Comparison of ENCODE assay signal across 17 cellular contexts in genomic region chr12:5088586-5089264, GRCh38. TPM values are rescaled to one million over a fixed set of nuclear protein-coding genes. Genes with fewer than 3 reads are reported as not detected.
A peak's percentile ranks its signal among the peaks of the same experiment; 100 is the strongest.
DNase-seq lines count a peak whose midpoint lies in the region; ATAC-seq and TF ChIP-seq lines count a peak whose summit lies in the region.
"Had no signal": no experiment of that assay in that cellular context is flagged by ENCODE, and none has a peak within 500 bp of the region (broad histone marks: within the 10 kb centered on the region; RNA-seq: fewer than 3 reads in every experiment).

No MANE protein-coding gene starts in this region.

- RAD21 ChIA-PET in HCT116 (lab: Charles Lee; ENCODE audit: low non-redundant PET in 1 of 2, low total read pairs in 2 of 2, uncharacterized antibody in 2 of 2, unreplicated experiment in 2 of 2) = no interaction called here

- H3K4me3 ChIP-seq in AG09309 (ENCODE audit: control insufficient read depth, low read depth, low read length) (no peak overlapping the region), HCT116 (replicated peaks in 1 of 2; ENCODE audit: low read depth in 1 of 2, low read length in 2 of 2) (no peak overlapping the region), gastrocnemius medialis (no peak overlapping the region)
- H3K4me3 ChIP-seq: lower lobe of right lung had no signal

- no peak overlapping the region for H3K27ac ChIP-seq in HCT116 (ENCODE audit: low read depth, low read length)
- H3K27ac ChIP-seq in gastrocnemius medialis = no peak overlapping the region
- H3K27ac ChIP-seq: lower lobe of right lung, parathyroid adenoma had no signal

- in situ Hi-C loops in gastrocnemius medialis (cut with MboI; ENCODE audit: low sequenced_read_pairs in 4 of 4) = loop anchor here (5.0 to 10.0 kb wide), 4 partner anchors 66 to 234 kb away; no protein-coding TSS in a partner anchor

- H3K9ac ChIP-seq in HCT116 (ENCODE audit: low read length) = no peak overlapping the region
- H3K9ac ChIP-seq: parathyroid adenoma had no signal

- H2AFZ ChIP-seq in HCT116 (ENCODE audit: low read depth, low read length, poor library complexity, severe bottlenecking) = no peak overlapping the region
- H2AFZ ChIP-seq: parathyroid adenoma had no signal

- H3K9me3 ChIP-seq in HCT116 (ENCODE audit: control insufficient read depth in 1 of 2, insufficient read depth in 1 of 2, low read depth in 1 of 2, low read length in 2 of 2) (no peaks in the 10 kb centered on the region), gastrocnemius medialis (no peaks in the 10 kb centered on the region)
- H3K9me3 ChIP-seq: lower lobe of right lung had no signal

- peaks cover 0 to 9% of the 10 kb centered on the region in 2 experiments; a peak in 1 of 4 replicates for H3K4me1 ChIP-seq in HCT116 (ENCODE audit: control insufficient read depth in 1 of 2, insufficient read depth in 2 of 2, low read length in 2 of 2)
- H3K4me1 ChIP-seq in gastrocnemius medialis = no peaks in the 10 kb centered on the region
- H3K4me1 ChIP-seq: lower lobe of right lung, parathyroid adenoma had no signal

- H3K9me2 ChIP-seq in HCT116 (ENCODE audit: insufficient read depth) = no peaks in the 10 kb centered on the region

- no peaks in the 10 kb centered on the region for H3K79me2 ChIP-seq in HCT116 (ENCODE audit: insufficient read depth, low read length)
- H3K79me2 ChIP-seq: parathyroid adenoma had no signal

- TF ChIP-seq POLR2A in HCT116 (IDR thresholded peaks at IDR 0.05; ENCODE audit: borderline replicate concordance, extremely low read depth, insufficient read depth, insufficient read length) (no peak), gastrocnemius medialis (IDR thresholded peaks at IDR 0.05) (no peak)

- no peak overlapping the region for H3K4me2 ChIP-seq in HCT116 (ENCODE audit: low read length)

- intact Hi-C loops in HCT116 (cut with micrococcal nuclease) (no loop called here), gastrocnemius medialis (cut with DNase I; ENCODE audit: low total_unique reads) (no loop called here)

- H3K36me3 ChIP-seq in HCT116 (ENCODE audit: control insufficient read depth in 1 of 2, insufficient read depth in 2 of 2, low read length in 2 of 2) (no peaks in the 10 kb centered on the region), gastrocnemius medialis (no peaks in the 10 kb centered on the region)
- H3K36me3 ChIP-seq: lower lobe of right lung had no signal

- DNase-seq in AG09309 (ENCODE audit: low read depth) (peak; percentile 78), HCT116 (ENCODE audit: low read depth, low spot score) (no peak), amniotic stem cell (lab: John Stamatoyannopoulos, UW) (peak; percentile 42), foreskin melanocyte (peak; percentile 76), gastrocnemius medialis (no peak), nucleus accumbens (lab: John Stamatoyannopoulos, UW) (no peak)
- DNase-seq: activated CD4-positive, alpha-beta memory T cell treated with anti-CD3 and anti-CD28 coated beads, Interleukin-2, amount 10 ng/mL, durations not matched to agents 7 days and 5 days; activated gamma-delta T cell treated with Interleukin-2 at 50 U/mL for 16 hours; CD4-positive, CD25-positive, alpha-beta regulatory T cell; lower lobe of right lung; NCI-H2029 treated with DMSO at 0.1 percent for 48 hours; stimulated activated CD4-positive, alpha-beta T cell treated with anti-CD3 and anti-CD28 coated beads, Interleukin-1b, Interleukin-23, amount 100 ng/mL, for 48 hours had no signal

- peak; percentile 56 for ATAC-seq in HCT116
- no peak for ATAC-seq in gastrocnemius medialis
- ATAC-seq in GM21825 (IDR thresholded peaks at IDR 0.05; ENCODE audit: unreplicated experiment) = no peak
- ATAC-seq in GM21447 (IDR thresholded peaks at IDR 0.05; ENCODE audit: unreplicated experiment) = no peak

- POLR2A ChIA-PET in HCT116 (lab: Charles Lee) = no interaction called here

- TF ChIP-seq RAD21 in HCT116 (IDR thresholded peaks at IDR 0.05; ENCODE audit: low read depth) = no peak

- TF ChIP-seq CTCF in AG09309 (IDR thresholded peaks at IDR 0.05; ENCODE audit: control insufficient read depth, insufficient read depth, low read depth, low read length, missing control alignments) (peak; percentile 2), HCT116 (IDR thresholded peaks at IDR 0.05 in 2 of 3, conservative IDR thresholded peaks at IDR 0.05 in 1 of 3; ENCODE audit: borderline replicate concordance in 1 of 3, insufficient read depth in 1 of 3, low read depth in 2 of 3, low read length in 2 of 3) (no peak), gastrocnemius medialis (IDR thresholded peaks at IDR 0.05 in 4 of 5, conservative IDR thresholded peaks at IDR 0.05 in 1 of 5) (no peak)

- CTCF ChIA-PET in HCT116 (lab: Charles Lee) = no interaction called here

- H3K27me3 ChIP-seq in HCT116 (ENCODE audit: insufficient read depth, low read length) (peaks cover 45% of the 10 kb centered on the region), gastrocnemius medialis (no peaks in the 10 kb centered on the region)

- no peaks in the 10 kb centered on the region for H4K20me1 ChIP-seq in HCT116 (ENCODE audit: insufficient read depth)

- no TSS peak for BruUV-seq in HCT116 (replicated peaks; lab: Mats Ljungman, UMichigan)

TF ChIP-seq in HCT116, 20 proteins besides CTCF, POLR2A, EP300 and RAD21:
- TF ChIP-seq ELF1 (IDR thresholded peaks at IDR 0.05; ENCODE audit: borderline replicate concordance, low read depth) (no peak), EGR1 (IDR thresholded peaks at IDR 0.05; ENCODE audit: low read depth) (no peak), REST (IDR thresholded peaks at IDR 0.05; ENCODE audit: low read depth) (no peak), FOSL1 (IDR thresholded peaks at IDR 0.05; ENCODE audit: low read depth) (no peak), POLR2AphosphoS5 (IDR thresholded peaks at IDR 0.05; ENCODE audit: low read depth, low read length) (no peak)
TF ChIP-seq in HCT116: peak in this region for 0.

RNA-seq across cellular contexts. Expression of gene KCNA5, which starts 45.0 kb away (rescaled TPM):
- total RNA-seq in HCT116 (2021; ENCODE audit: unreplicated experiment) (not detected), gastrocnemius medialis (1 to 10 TPM in 1 of 4 donors, under 1 TPM in 3; 0.52 to 3.2 (median 0.84) TPM)
- not detected in 2 replicates for polyA plus RNA-seq in HCT116 (2012)
- total RNA-seq: activated CD4-positive, alpha-beta memory T cell treated with anti-CD3 and anti-CD28 coated beads, Interleukin-2, amount 10 ng/mL, durations not matched to agents 7 days and 5 days; CD4-positive, CD25-positive, alpha-beta regulatory T cell; T-helper 1 cell treated with Interleukin-12 subunit alpha and Interleukin-12 subunit beta and Interleukin-4 antibody, amounts not matched to agents 30 ng/mL and 1 ng/mL, for 36 hours had no signal
- polyA plus RNA-seq: CD4-positive, CD25-positive, alpha-beta regulatory T cell; IgD-negative memory B cell had no signal

Comparison
In these comparisons a context has a peak if more than half of its experiments do, and no peak if none do; other contexts are left out.
1. DNase-seq: peak in AG09309 (single experiment), amniotic stem cell (single experiment) and foreskin melanocyte (single experiment); none in HCT116 (single experiment), gastrocnemius medialis (0 of 2) and nucleus accumbens (0 of 56).